ENCODE assay signal across 17 cellular contexts in genomic region chr11:118885831-118886571, GRCh38. TPM values are rescaled to one million over a fixed set of nuclear protein-coding genes. Genes with fewer than 3 reads are reported as not detected.
DNase-seq lines count a peak whose midpoint lies in the region; ATAC-seq and TF ChIP-seq lines count a peak whose summit lies in the region.
"Had no signal": no experiment of that assay in that cellular context is flagged by ENCODE, and none has a peak within 500 bp of the region (broad histone marks: within the 10 kb centered on the region; RNA-seq: fewer than 3 reads in every experiment).

No MANE protein-coding gene starts in this region.

- H3K4me3 Mint-ChIP-seq in activated T-cell treated with anti-CD3 and anti-CD28 coated beads, Interleukin-2, amount 50 U/mL, for 4 hours, result peak overlapping the region; percentile 81
- peak overlapping the region; percentile 42 for H3K4me3 Mint-ChIP-seq in stimulated activated effector memory CD8-positive, alpha-beta T cell treated with anti-CD3 and anti-CD28 coated beads, Interleukin-12 subunit alpha, Interleukin-12 subunit beta, amount 100 ng/mL, for 72 hours
- H3K4me3 Mint-ChIP-seq: T-helper 1 cell treated with Interleukin-12 subunit alpha and Interleukin-12 subunit beta and Interleukin-4 antibody, amounts not matched to agents 30 μg/mL and 1 μg/mL, for 36 hours had no signal

- H3K36me3 ChIP-seq in OCI-LY3 (replicated peaks; ENCODE audit: low read depth, low read length), result peaks cover 67% of the 10 kb centered on the region
- H3K36me3 ChIP-seq in esophagus muscularis mucosa, result no peaks in the 10 kb centered on the region
- H3K36me3 ChIP-seq: uterus had no signal

- H3K4me3 ChIP-seq in OCI-LY3 (ENCODE audit: low read length) (peak overlapping the region; percentile 89), esophagus muscularis mucosa (peak overlapping the region in 1 of 4 donors; percentile 53), lower leg skin (ENCODE audit: low read depth, poor library complexity, severe bottlenecking) (no peak overlapping the region)
- H3K4me3 ChIP-seq: uterus had no signal

- DNase-seq in activated T-cell treated with anti-CD3 and anti-CD28 coated beads, Interleukin-2, amount 50 U/mL, for 4 hours, result no peak
- no peak for DNase-seq in activated T-cell treated with anti-CD3 and anti-CD28 coated beads, Interleukin-2, amount 50 U/mL, for 48 hours
- no peak for DNase-seq in esophagus muscularis mucosa (ENCODE audit: extremely low spot score)
- DNase-seq in stimulated activated effector memory CD8-positive, alpha-beta T cell treated with anti-CD3 and anti-CD28 coated beads, Interleukin-12 subunit alpha, Interleukin-12 subunit beta, amount 100 ng/mL, for 72 hours (ENCODE audit: low spot score in 2 of 2), result no peak
- DNase-seq in lower leg skin (ENCODE audit: low spot score in 2 of 2), result no peak
- no peak for DNase-seq in cortex of kidney (lab: John Stamatoyannopoulos, UW)
- no peak for DNase-seq in effector CD8-positive, alpha-beta T cell (lab: John Stamatoyannopoulos, UW)
- DNase-seq: NCI-H1092 treated with DMSO at 0.1 percent for 48 hours; NCI-H2171; nucleus accumbens; stimulated activated CD4-positive, alpha-beta T cell treated with anti-CD3 and anti-CD28 coated beads, Interleukin-4, amount 100 ng/mL, for 4 hours; uterus had no signal

- H3K4me2 ChIP-seq in OCI-LY3 (ENCODE audit: low read length), result peak overlapping the region; percentile 76

- no peak for ATAC-seq in activated T-cell treated with anti-CD3 and anti-CD28 coated beads, Interleukin-2, amount 50 U/mL, for 4 hours
- ATAC-seq in stimulated activated effector memory CD8-positive, alpha-beta T cell treated with anti-CD3 and anti-CD28 coated beads, Interleukin-12 subunit alpha, Interleukin-12 subunit beta, amount 100 ng/mL, for 72 hours, result no peak

- H3K9me3 ChIP-seq in OCI-LY3 (ENCODE audit: insufficient read depth, low read length) (no peaks in the 10 kb centered on the region), esophagus muscularis mucosa (no peaks in the 10 kb centered on the region)
- H3K9me3 ChIP-seq: uterus had no signal

- TF ChIP-seq CTCF in OCI-LY3 (IDR thresholded peaks at IDR 0.05; ENCODE audit: low read depth, low read length) (no peak), esophagus muscularis mucosa (IDR thresholded peaks at IDR 0.05) (no peak), lower leg skin (IDR thresholded peaks at IDR 0.05) (no peak)

- H3K27ac ChIP-seq in OCI-LY3 (ENCODE audit: low read length) (peak overlapping the region; percentile 95), esophagus muscularis mucosa (replicated peaks in 1 of 4) (peak overlapping the region; percentile 80 to 89 (median 81))
- H3K27ac ChIP-seq: epithelial cell of prostate, uterus had no signal

- TF ChIP-seq POLR2A in esophagus muscularis mucosa (IDR thresholded peaks at IDR 0.05; ENCODE audit: low read depth) (no peak), lower leg skin (IDR thresholded peaks at IDR 0.05) (no peak)

- intact Hi-C loops in esophagus muscularis mucosa (cut with DNase I) (no loop called here), lower leg skin (cut with DNase I; ENCODE audit: low total_unique reads) (no loop called here)

- peaks cover 71% of the 10 kb centered on the region for H3K4me1 Mint-ChIP-seq in activated T-cell treated with anti-CD3 and anti-CD28 coated beads, Interleukin-2, amount 50 U/mL, for 4 hours (ENCODE audit: low read depth)
- peaks cover 76% of the 10 kb centered on the region for H3K4me1 Mint-ChIP-seq in stimulated activated effector memory CD8-positive, alpha-beta T cell treated with anti-CD3 and anti-CD28 coated beads, Interleukin-12 subunit alpha, Interleukin-12 subunit beta, amount 100 ng/mL, for 72 hours

- peak overlapping the region; percentile 74 for H3K27ac Mint-ChIP-seq in stimulated activated effector memory CD8-positive, alpha-beta T cell treated with anti-CD3 and anti-CD28 coated beads, Interleukin-12 subunit alpha, Interleukin-12 subunit beta, amount 100 ng/mL, for 72 hours
- H3K27ac Mint-ChIP-seq: T-helper 1 cell treated with Interleukin-12 subunit alpha and Interleukin-12 subunit beta and Interleukin-4 antibody, amounts not matched to agents 30 μg/mL and 1 μg/mL, for 36 hours had no signal

- 70% methylated on average over 12 of the region's 12 CpGs for WGBS in esophagus muscularis mucosa
- 78 to 79% methylated on average over 12 of the region's 12 CpGs for WGBS in lower leg skin, 2 donors

- TF ChIP-seq EP300 in esophagus muscularis mucosa (IDR thresholded peaks at IDR 0.05), result no peak

- H3K9me3 Mint-ChIP-seq in activated T-cell treated with anti-CD3 and anti-CD28 coated beads, Interleukin-2, amount 50 U/mL, for 4 hours, result no peaks in the 10 kb centered on the region
- H3K9me3 Mint-ChIP-seq in stimulated activated effector memory CD8-positive, alpha-beta T cell treated with anti-CD3 and anti-CD28 coated beads, Interleukin-12 subunit alpha, Interleukin-12 subunit beta, amount 100 ng/mL, for 72 hours, result no peaks in the 10 kb centered on the region
- H3K9me3 Mint-ChIP-seq: T-helper 1 cell treated with Interleukin-12 subunit alpha and Interleukin-12 subunit beta and Interleukin-4 antibody, amounts not matched to agents 30 μg/mL and 1 μg/mL, for 36 hours had no signal

- H3K27me3 Mint-ChIP-seq in activated T-cell treated with anti-CD3 and anti-CD28 coated beads, Interleukin-2, amount 50 U/mL, for 4 hours (ENCODE audit: low read depth), result no peaks in the 10 kb centered on the region

- peaks cover 42% of the 10 kb centered on the region for H4K20me1 ChIP-seq in OCI-LY3 (ENCODE audit: insufficient read depth, low read length)

- H3K9ac ChIP-seq in OCI-LY3 (ENCODE audit: low read length), result peak overlapping the region; percentile 98

- H3K79me2 ChIP-seq in OCI-LY3 (ENCODE audit: low read length), result peaks cover 84% of the 10 kb centered on the region

- H3K4me1 ChIP-seq in OCI-LY3 (ENCODE audit: low read length) (peaks cover 75% of the 10 kb centered on the region), esophagus muscularis mucosa (peaks cover 31 to 61% (median 57%) of the 10 kb centered on the region in 4 donors)

- no peak overlapping the region for H2AFZ ChIP-seq in OCI-LY3 (ENCODE audit: low read depth, low read length)

- H3K27me3 ChIP-seq in OCI-LY3 (ENCODE audit: low read depth, low read length), result no peaks in the 10 kb centered on the region
- no peaks in the 10 kb centered on the region for H3K27me3 ChIP-seq in esophagus muscularis mucosa
- H3K27me3 ChIP-seq: uterus had no signal

- H3K36me3 Mint-ChIP-seq in activated T-cell treated with anti-CD3 and anti-CD28 coated beads, Interleukin-2, amount 50 U/mL, for 4 hours (ENCODE audit: insufficient read depth), result peaks cover 9% of the 10 kb centered on the region
- peaks cover 35% of the 10 kb centered on the region for H3K36me3 Mint-ChIP-seq in stimulated activated effector memory CD8-positive, alpha-beta T cell treated with anti-CD3 and anti-CD28 coated beads, Interleukin-12 subunit alpha, Interleukin-12 subunit beta, amount 100 ng/mL, for 72 hours

RNA-seq across cellular contexts. Expression of gene CXCR5, which starts 2.3 kb away (rescaled TPM):
- total RNA-seq in activated T-cell treated with anti-CD3 and anti-CD28 coated beads, Interleukin-2, amount 50 U/mL, for 4 hours, result 10 to 100 TPM; 17.6 to 30.8 (median 23.7) TPM
- total RNA-seq in esophagus muscularis mucosa, result under 1 TPM in 1 of 4 donors, not detected in 3; 0.17 TPM
- total RNA-seq in lower leg skin, result not detected
- total RNA-seq: lung microvascular endothelial cell, skeletal muscle tissue had no signal

RNA-seq across cellular contexts. Expression of gene BCL9L, which starts 39.7 kb away (rescaled TPM):
- total RNA-seq in activated T-cell treated with anti-CD3 and anti-CD28 coated beads, Interleukin-2, amount 50 U/mL, for 4 hours, result 10 to 100 TPM; 26.1 to 31.2 (median 26.9) TPM
- total RNA-seq in esophagus muscularis mucosa, result 10 to 100 TPM; 19.1 to 66.2 (median 42.7) TPM
- total RNA-seq in lower leg skin, result 10 to 100 TPM; 34.5 to 59.4 (median 45.8) TPM

Comparison
In these comparisons a context has a peak if more than half of its experiments do, and no peak if none do; other contexts are left out.
1. RNA of gene CXCR5, which starts 2.3 kb away (total RNA-seq): 17.6 to 30.8 TPM in activated T-cell treated with anti-CD3 and anti-CD28 coated beads, Interleukin-2, amount 50 U/mL, for 4 hours; 0.17 TPM in esophagus muscularis mucosa and not detected in lower leg skin; every median in the first group is over 10 times any median in the second.